ENCODE assay signal across 13 cellular contexts in genomic region chr19:38839816-38840582, GRCh38. TPM values are rescaled to one million over a fixed set of nuclear protein-coding genes. Genes with fewer than 3 reads are reported as not detected.
DNase-seq lines count a peak whose midpoint lies in the region; ATAC-seq and TF ChIP-seq lines count a peak whose summit lies in the region.
"Had no signal": no experiment of that assay in that cellular context is flagged by ENCODE, and none has a peak within 500 bp of the region (broad histone marks: within the 10 kb centered on the region; RNA-seq: fewer than 3 reads in every experiment).

No MANE protein-coding gene starts in this region.

- H3K9me3 Mint-ChIP-seq in activated T-cell treated with anti-CD3 and anti-CD28 coated beads, Interleukin-2, amount 50 U/mL, for 72 hours: no peaks in the 10 kb centered on the region
- peaks cover 6% of the 10 kb centered on the region for H3K9me3 Mint-ChIP-seq in glutamatergic neuron (ENCODE audit: unreplicated experiment)

- no peak for TF ChIP-seq POLR2A in spleen (IDR thresholded peaks at IDR 0.05)

- H3K4me1 ChIP-seq in spleen: peaks cover 15 to 92% (median 66%) of the 10 kb centered on the region in 6 donors
- H3K4me1 ChIP-seq in left lung: peaks cover 0 to 18% of the 10 kb centered on the region in 2 donors
- H3K4me1 ChIP-seq in aorta (ENCODE audit: control insufficient read depth in 1 of 2, insufficient read depth in 2 of 2, low read length in 2 of 2): peaks cover 0 to 2% of the 10 kb centered on the region in 2 donors

- ATAC-seq in activated T-cell treated with anti-CD3 and anti-CD28 coated beads, Interleukin-2, amount 50 U/mL, for 72 hours (replicated peaks in 1 of 2): no peak
- ATAC-seq in left lung (no peak), aorta (ENCODE audit: low FRiP score) (no peak)

- H3K4me3 ChIP-seq in SK-N-MC (no peak overlapping the region), epithelial cell of esophagus (ENCODE audit: low read length) (no peak overlapping the region), spleen (no peak overlapping the region), left lung (no peak overlapping the region), aorta (ENCODE audit: low read length in 2 of 2) (no peak overlapping the region)
- H3K4me3 ChIP-seq: HAP-1, left ventricle myocardium inferior had no signal

- peak in 1 of 2 donors; percentile 41 for DNase-seq in activated T-cell treated with anti-CD3 and anti-CD28 coated beads, Interleukin-2, amount 50 U/mL, for 72 hours
- DNase-seq in activated T-cell treated with anti-CD3 and anti-CD28 coated beads, Interleukin-2, amount 50 U/mL, for 1 hour: no peak
- DNase-seq in SK-N-MC (ENCODE audit: low read depth, low spot score): no peak
- DNase-seq in epithelial cell of esophagus (ENCODE audit: low read depth): peak; percentile 64
- DNase-seq in spleen: no peak
- no peak for DNase-seq in left lung
- no peak for DNase-seq in aorta
- DNase-seq in glutamatergic neuron: no peak
- DNase-seq: central memory CD4-positive, alpha-beta T cell; left ventricle myocardium inferior had no signal

- peak overlapping the region; percentile 70 for H3K27ac ChIP-seq in SK-N-MC
- peak overlapping the region in 6 of 8 donors; percentile 39 to 99 (median 72) for H3K27ac ChIP-seq in spleen
- H3K27ac ChIP-seq in left lung: no peak overlapping the region
- no peak overlapping the region for H3K27ac ChIP-seq in aorta (ENCODE audit: low read depth in 1 of 2, low read length in 2 of 2)
- H3K27ac ChIP-seq: left ventricle myocardium inferior had no signal

- no peak overlapping the region for H3K9ac ChIP-seq in SK-N-MC (ENCODE audit: insufficient read length)

- H3K9me3 ChIP-seq in SK-N-MC (ENCODE audit: low read depth, low read length): no peaks in the 10 kb centered on the region
- no peaks in the 10 kb centered on the region for H3K9me3 ChIP-seq in spleen
- no peaks in the 10 kb centered on the region for H3K9me3 ChIP-seq in left lung
- H3K9me3 ChIP-seq in aorta (ENCODE audit: control insufficient read depth, low read length): no peaks in the 10 kb centered on the region
- H3K9me3 ChIP-seq: HAP-1, left ventricle myocardium inferior had no signal

- TF ChIP-seq CTCF in epithelial cell of esophagus (IDR thresholded peaks at IDR 0.05; ENCODE audit: insufficient read depth, low read depth, low read length, missing control alignments) (no peak), spleen (IDR thresholded peaks at IDR 0.05 in 8 of 11, conservative IDR thresholded peaks at IDR 0.05 in 3 of 11) (no peak), left lung (IDR thresholded peaks at IDR 0.05) (no peak), glutamatergic neuron (IDR thresholded peaks at IDR 0.05; ENCODE audit: partially characterized antibody, unreplicated experiment) (no peak)

- peak overlapping the region; percentile 78 for H3K27ac Mint-ChIP-seq in activated T-cell treated with anti-CD3 and anti-CD28 coated beads, Interleukin-2, amount 50 U/mL, for 72 hours
- no peak overlapping the region for H3K27ac Mint-ChIP-seq in glutamatergic neuron (ENCODE audit: unreplicated experiment)

- H3K27me3 ChIP-seq in spleen (replicated peaks in 1 of 7): no peaks in the 10 kb centered on the region
- no peaks in the 10 kb centered on the region for H3K27me3 ChIP-seq in left lung
- H3K27me3 ChIP-seq in aorta (ENCODE audit: control insufficient read depth in 1 of 2, insufficient read depth in 2 of 2, low read length in 1 of 2): no peaks in the 10 kb centered on the region

- H3K36me3 ChIP-seq in SK-N-MC (ENCODE audit: insufficient read depth, low read length): peaks cover 98% of the 10 kb centered on the region
- H3K36me3 ChIP-seq in spleen: peaks cover 12 to 100% (median 99%) of the 10 kb centered on the region in 6 donors
- peaks cover 4 to 100% of the 10 kb centered on the region in 2 donors for H3K36me3 ChIP-seq in left lung
- H3K36me3 ChIP-seq in aorta (ENCODE audit: control insufficient read depth in 1 of 2, insufficient read depth in 2 of 2, low read length in 1 of 2): peaks cover 15 to 46% of the 10 kb centered on the region in 2 donors

- peaks cover 25 to 66% of the 10 kb centered on the region in 2 donors for H3K36me3 Mint-ChIP-seq in activated T-cell treated with anti-CD3 and anti-CD28 coated beads, Interleukin-2, amount 50 U/mL, for 72 hours (ENCODE audit: insufficient read depth in 2 of 2)
- H3K36me3 Mint-ChIP-seq in glutamatergic neuron (ENCODE audit: unreplicated experiment): peaks cover 4% of the 10 kb centered on the region

- no peaks in the 10 kb centered on the region for H3K27me3 Mint-ChIP-seq in activated T-cell treated with anti-CD3 and anti-CD28 coated beads, Interleukin-2, amount 50 U/mL, for 72 hours (ENCODE audit: low read depth)
- peaks cover 10% of the 10 kb centered on the region for H3K27me3 Mint-ChIP-seq in glutamatergic neuron (ENCODE audit: unreplicated experiment)

- H3K4me1 Mint-ChIP-seq in activated T-cell treated with anti-CD3 and anti-CD28 coated beads, Interleukin-2, amount 50 U/mL, for 72 hours (ENCODE audit: low read depth): peaks cover 79% of the 10 kb centered on the region
- no peaks in the 10 kb centered on the region for H3K4me1 Mint-ChIP-seq in glutamatergic neuron (ENCODE audit: low read depth, unreplicated experiment)

- H3K4me3 Mint-ChIP-seq in activated T-cell treated with anti-CD3 and anti-CD28 coated beads, Interleukin-2, amount 50 U/mL, for 72 hours: peak overlapping the region; percentile 38 to 72
- H3K4me3 Mint-ChIP-seq in glutamatergic neuron (ENCODE audit: unreplicated experiment): no peak overlapping the region

- WGBS in spleen, 5 donors: 80 to 89% (median 85%) methylated on average over 28 of the region's 28 CpGs
- 72 to 74% methylated on average over 28 of the region's 28 CpGs for WGBS in aorta, 2 donors

- intact Hi-C loops in spleen (cut with DNase I; ENCODE audit: low total_unique reads) (no loop called here), left lung (cut with DNase I) (no loop called here), aorta (cut with DNase I) (loop anchor here in 1 of 2 donors (10.0 kb wide), 1 partner anchor 185 kb away; no protein-coding TSS in a partner anchor)

RNA-seq across cellular contexts. Expression of gene ECH1, which starts 8.4 kb away (rescaled TPM):
- total RNA-seq in activated T-cell treated with anti-CD3 and anti-CD28 coated beads, Interleukin-2, amount 50 U/mL, for 72 hours: 100 to 1,000 TPM; 183 to 210 TPM
- total RNA-seq in spleen: 100 to 1,000 TPM; 119 to 293 (median 191) TPM
- 100 to 1,000 TPM; 196 to 370 (median 216) TPM for polyA plus RNA-seq in spleen
- total RNA-seq in left lung: 100 to 1,000 TPM; 154 to 185 TPM
- total RNA-seq in aorta: 10 to 100 TPM; 92.2 to 95.1 TPM
- polyA plus RNA-seq in aorta: 100 to 1,000 TPM; 139 to 190 TPM
- 77.8 TPM for total RNA-seq in glutamatergic neuron (ENCODE audit: unreplicated experiment)

RNA-seq across cellular contexts. Expression of gene HNRNPL, which starts 9.8 kb away (rescaled TPM):
- 100 to 1,000 TPM; 427 to 457 TPM for total RNA-seq in activated T-cell treated with anti-CD3 and anti-CD28 coated beads, Interleukin-2, amount 50 U/mL, for 72 hours
- total RNA-seq in spleen (100 to 1,000 TPM; 188 to 357 (median 294) TPM), left lung (100 to 1,000 TPM; 252 to 321 TPM), aorta (100 to 1,000 TPM; 220 TPM), glutamatergic neuron (ENCODE audit: unreplicated experiment) (371 TPM)
- polyA plus RNA-seq in spleen (100 to 1,000 TPM; 147 to 175 (median 168) TPM), aorta (100 to 1,000 TPM in 1 of 2 donors, 10 to 100 TPM in 1; 83.3 to 150 TPM)

RNA-seq across cellular contexts. Expression of gene LGALS4, which starts 27.3 kb away (rescaled TPM):
- 1 to 10 TPM; 2.3 to 4.1 TPM for total RNA-seq in activated T-cell treated with anti-CD3 and anti-CD28 coated beads, Interleukin-2, amount 50 U/mL, for 72 hours
- total RNA-seq in spleen: 1 to 10 TPM; 1.1 to 7.5 (median 2.8) TPM
- 1 to 10 TPM; 2.9 to 9.6 (median 9.3) TPM for polyA plus RNA-seq in spleen
- total RNA-seq in left lung: 1 to 10 TPM in 1 of 2 donors, under 1 TPM in 1; 0.64 to 1.5 TPM
- total RNA-seq in aorta: 1 to 10 TPM in 1 of 2 donors, under 1 TPM in 1; 0.51 to 2.9 TPM
- polyA plus RNA-seq in aorta: 100 to 1,000 TPM in 1 of 2 donors, 1 to 10 TPM in 1; 9.1 to 544 TPM
- total RNA-seq in glutamatergic neuron (ENCODE audit: unreplicated experiment): not detected
- total RNA-seq: NCI-H460 had no signal

RNA-seq across cellular contexts. Expression of gene RINL, which starts 38.1 kb away (rescaled TPM):
- 100 to 1,000 TPM; 122 to 151 TPM for total RNA-seq in activated T-cell treated with anti-CD3 and anti-CD28 coated beads, Interleukin-2, amount 50 U/mL, for 72 hours
- total RNA-seq in spleen: 10 to 100 TPM; 14.5 to 31.3 (median 26.5) TPM
- 10 to 100 TPM; 26.6 to 42.5 (median 36.0) TPM for polyA plus RNA-seq in spleen
- total RNA-seq in left lung: 10 to 100 TPM in 1 of 2 donors, 1 to 10 TPM in 1; 8.6 to 10.8 TPM
- total RNA-seq in aorta: 1 to 10 TPM; 3.3 to 5.7 TPM
- 1 to 10 TPM; 1.8 to 5.4 TPM for polyA plus RNA-seq in aorta
- total RNA-seq in glutamatergic neuron (ENCODE audit: unreplicated experiment): 2.7 TPM

RNA-seq across cellular contexts. Expression of gene LGALS7B, which starts 51.0 kb away (rescaled TPM):
- total RNA-seq in activated T-cell treated with anti-CD3 and anti-CD28 coated beads, Interleukin-2, amount 50 U/mL, for 72 hours: not detected
- total RNA-seq in spleen (10 to 100 TPM in 2 of 7 donors, 1 to 10 TPM in 2, not detected in 3; 1.1 to 60.3 (median 17.5) TPM), left lung (not detected), aorta (not detected), glutamatergic neuron (ENCODE audit: unreplicated experiment) (not detected)
- polyA plus RNA-seq in spleen (100 to 1,000 TPM in 2 of 3 donors, 1 to 10 TPM in 1; 1.1 to 167 (median 116) TPM), aorta (not detected)
- total RNA-seq: activated CD8-positive, alpha-beta memory T cell treated with anti-CD3 and anti-CD28 coated beads for 36 hours; left ventricle myocardium inferior; NCI-H460 had no signal

Comparison
In these comparisons a context has a peak if more than half of its experiments do, and no peak if none do; other contexts are left out.
1. H3K27ac ChIP-seq: peak in SK-N-MC (single experiment) and spleen (6 of 8); none in left lung (0 of 2) and aorta (0 of 2).